In the genomic region with DNA sequence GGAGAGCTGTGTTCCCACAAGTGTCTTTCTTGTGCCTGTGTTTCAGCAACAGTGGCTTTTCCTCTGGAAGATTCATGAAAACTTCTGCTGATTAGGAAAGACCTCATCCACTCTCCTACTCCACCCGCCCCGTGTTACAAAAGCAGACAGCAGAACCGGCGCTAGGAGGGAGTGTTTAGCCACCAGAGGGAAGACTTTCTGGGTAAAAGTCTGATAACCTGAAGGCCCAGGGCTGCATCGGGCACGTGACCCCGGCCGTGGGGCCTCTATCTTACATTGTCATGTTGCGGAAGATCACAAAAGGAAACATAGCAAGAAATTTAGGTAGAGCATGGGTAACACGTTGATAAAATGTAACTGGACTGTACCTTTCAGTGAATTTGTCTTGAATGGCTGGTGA, we compare ENCODE assay signal across 7 cellular contexts. TPM values are rescaled to one million over a fixed set of nuclear protein-coding genes. Genes with fewer than 3 reads are reported as not detected.
DNase-seq lines count a peak whose midpoint lies in the region; ATAC-seq and TF ChIP-seq lines count a peak whose summit lies in the region.

No MANE protein-coding gene starts in this region.

- H3K9me3 ChIP-seq in Loucy (ENCODE audit: insufficient read depth, low read depth, low read length) = peaks cover 8% of the 10 kb centered on the region; the same call in 1 of the 2 replicates
- H3K9me3 ChIP-seq in body of pancreas = no peaks in the 10 kb centered on the region
- no peaks in the 10 kb centered on the region for H3K9me3 ChIP-seq in osteoblast (ENCODE audit: low read depth, low read length)

- ATAC-seq in body of pancreas = no peak
- ATAC-seq in GM21515 (IDR thresholded peaks at IDR 0.05; ENCODE audit: unreplicated experiment) = no peak

- no peaks in the 10 kb centered on the region for H3F3A ChIP-seq in Loucy (ENCODE audit: low read depth)

- H3K79me2 ChIP-seq in Loucy (ENCODE audit: insufficient read depth, low read length) (no peaks in the 10 kb centered on the region), osteoblast (ENCODE audit: insufficient read depth, low read length) (no peaks in the 10 kb centered on the region)

- H3K27me3 ChIP-seq in Loucy (ENCODE audit: insufficient read depth, low read length, poor library complexity, severe bottlenecking) (no peaks in the 10 kb centered on the region), body of pancreas (no peaks in the 10 kb centered on the region), osteoblast (ENCODE audit: insufficient read depth, low read length) (no peaks in the 10 kb centered on the region)

- intact Hi-C loops in body of pancreas (cut with DNase I) = no loop called here

- H3K9me2 ChIP-seq in Loucy (replicated peaks; ENCODE audit: low read depth, low read length) = no peaks in the 10 kb centered on the region

- H4K20me1 ChIP-seq in Loucy (ENCODE audit: insufficient read depth, low read length, poor library complexity, severe bottlenecking) (no peaks in the 10 kb centered on the region), osteoblast (ENCODE audit: insufficient read depth, low read length) (no peaks in the 10 kb centered on the region)

- H2AFZ ChIP-seq in Loucy (ENCODE audit: low read length) (peak overlapping the region; percentile 47; the same call in 1 of the 2 replicates), osteoblast (ENCODE audit: low read length) (no peak overlapping the region)

- no peak for TF ChIP-seq POLR2A in body of pancreas (IDR thresholded peaks at IDR 0.05)

- no peak overlapping the region for H3K4me2 ChIP-seq in Loucy (ENCODE audit: low read depth, low read length, poor library complexity, severe bottlenecking)
- no peak overlapping the region for H3K4me2 ChIP-seq in osteoblast (ENCODE audit: insufficient read depth, low read length)

- TF ChIP-seq CTCF in GM12872 (IDR thresholded peaks at IDR 0.05; ENCODE audit: insufficient read depth, low read depth, low read length) (0 out of 3 replicates have a peak, but pooled peaks have one; percentile 14), Loucy (conservative IDR thresholded peaks at IDR 0.05; ENCODE audit: low read length) (peak; percentile 73), body of pancreas (IDR thresholded peaks at IDR 0.05) (peak in 6 of 7 experiments; percentile 11 to 42 (median 29)), osteoblast (IDR thresholded peaks at IDR 0.05; ENCODE audit: extremely low read depth, low read depth, low read length) (peak; percentile 42)

- H3K4me1 ChIP-seq in Loucy (ENCODE audit: insufficient read depth, low read length, poor library complexity, severe bottlenecking) (no peaks in the 10 kb centered on the region), body of pancreas (no peaks in the 10 kb centered on the region), osteoblast (ENCODE audit: insufficient read depth, low read length) (no peaks in the 10 kb centered on the region)

- H3K4me3 ChIP-seq in Loucy (ENCODE audit: low read length, poor library complexity, severe bottlenecking) = no peak overlapping the region
- H3K4me3 ChIP-seq in body of pancreas = no peak overlapping the region
- no peak overlapping the region for H3K4me3 ChIP-seq in osteoblast (ENCODE audit: insufficient read depth, low read length)

- H3K27ac ChIP-seq in body of pancreas = no peak overlapping the region
- no peak overlapping the region for H3K27ac ChIP-seq in osteoblast (ENCODE audit: low read depth, low read length)

- H3K36me3 ChIP-seq in Loucy (ENCODE audit: insufficient read depth, low read length) (no peaks in the 10 kb centered on the region), body of pancreas (replicated peaks in 1 of 2; ENCODE audit: insufficient read depth in 1 of 2, low read depth in 2 of 2) (no peaks in the 10 kb centered on the region), osteoblast (ENCODE audit: insufficient read depth, low read length) (no peaks in the 10 kb centered on the region)

- no peak overlapping the region for H3K9ac ChIP-seq in Loucy (ENCODE audit: low read depth, low read length, poor library complexity, severe bottlenecking)

- peak in 2 of 4 donors; percentile 12 to 40 for DNase-seq in body of pancreas
- DNase-seq in osteoblast (ENCODE audit: insufficient read length, low spot score, missing footprints) = peak; percentile 65
- no peak for DNase-seq in NCI-H1105 treated with DMSO at 0.1 percent for 48 hours (lab: John Stamatoyannopoulos, UW)
- DNase-seq in activated gamma-delta T cell (lab: John Stamatoyannopoulos, UW) = no peak

- 14 to 22% methylated on average over 9 to 10 of the region's 10 CpGs for WGBS in body of pancreas, 2 donors

RNA-seq across cellular contexts. Expression of a gene that starts 32.0 kb away (rescaled TPM):
- total RNA-seq in body of pancreas (1 to 10 TPM in 1 of 2 donors, not detected in 1; 4.0 TPM), osteoblast (not detected in 2 replicates)

RNA-seq across cellular contexts. Expression of a gene that starts 41.7 kb away (rescaled TPM):
- total RNA-seq in body of pancreas = not detected
- not detected in 2 replicates for total RNA-seq in osteoblast

Comparison
In these comparisons a context has a peak if more than half of its experiments do, and no peak if none do; other contexts are left out.
1. CTCF ChIP-seq: peak in every context shown above with its lines; median percentile 73 in Loucy; 42 in osteoblast; 29 in body of pancreas; 14 in GM12872.